8 cellular contexts compared by ENCODE assay signal in genomic region chr16:68022728-68023537, GRCh38. TPM values are rescaled to one million over a fixed set of nuclear protein-coding genes. Genes with fewer than 3 reads are reported as not detected.
DNase-seq lines count a peak whose midpoint lies in the region; TF ChIP-seq lines count a peak whose summit lies in the region.

Gene DDX28 (minus strand): TSS chr16:68023232. CDS start chr16:68023202, 30 bp downstream.
Gene DUS2 (plus strand): TSS chr16:68023284. CDS start chr16:68038024, 14,740 bp downstream.

- no peaks in the 10 kb centered on the region for H3K9me2 ChIP-seq in Loucy (replicated peaks; ENCODE audit: low read depth, low read length)

- H3K4me1 Mint-ChIP-seq in nephron = peaks cover 4% of the 10 kb centered on the region

- peak within 1 kb of the TSS; percentile 87 for H3K9ac ChIP-seq in Loucy (ENCODE audit: low read depth, low read length, poor library complexity, severe bottlenecking)

- no peaks in the 10 kb centered on the region for H3K9me3 ChIP-seq in Loucy (ENCODE audit: insufficient read depth, low read depth, low read length)

- no peak for TF ChIP-seq CTCF in Loucy (conservative IDR thresholded peaks at IDR 0.05; ENCODE audit: low read length)
- TF ChIP-seq CTCF in fibroblast of the aortic adventitia (IDR thresholded peaks at IDR 0.05; ENCODE audit: insufficient read depth, low read length) = no peak
- no peak for TF ChIP-seq CTCF in nephron (IDR thresholded peaks at IDR 0.05; ENCODE audit: unreplicated experiment in 3 of 3)

- H3K27ac Mint-ChIP-seq in nephron = peak within 1 kb of the TSS; percentile 89 to 97 (median 92)

- H3K36me3 Mint-ChIP-seq in nephron (ENCODE audit: low read depth) = peaks cover 19% of the 10 kb centered on the region

- H3K27me3 Mint-ChIP-seq in nephron (ENCODE audit: low read depth) = no peaks in the 10 kb centered on the region

- H3K4me3 ChIP-seq in Loucy (ENCODE audit: low read length, poor library complexity, severe bottlenecking) (peak within 1 kb of the TSS; percentile 95), fibroblast of the aortic adventitia (ENCODE audit: low read depth, low read length) (peak within 1 kb of the TSS; percentile 98)

- H3K9me3 Mint-ChIP-seq in nephron = no peaks in the 10 kb centered on the region

- no peaks in the 10 kb centered on the region for H3F3A ChIP-seq in Loucy (ENCODE audit: low read depth)

- H3K4me1 ChIP-seq in Loucy (ENCODE audit: insufficient read depth, low read length, poor library complexity, severe bottlenecking) = peaks cover 26% of the 10 kb centered on the region

- peak within 1 kb of the TSS; percentile 100 for H3K4me3 Mint-ChIP-seq in nephron

- H2AFZ ChIP-seq in Loucy (ENCODE audit: low read length) = peak within 1 kb of the TSS; percentile 85

- H3K27me3 ChIP-seq in Loucy (ENCODE audit: insufficient read depth, low read length, poor library complexity, severe bottlenecking) = peaks cover 4% of the 10 kb centered on the region

- H3K36me3 ChIP-seq in Loucy (ENCODE audit: insufficient read depth, low read length) = no peaks in the 10 kb centered on the region

- H3K79me2 ChIP-seq in Loucy (ENCODE audit: insufficient read depth, low read length) = peaks cover 39% of the 10 kb centered on the region

- H3K4me2 ChIP-seq in Loucy (ENCODE audit: low read depth, low read length, poor library complexity, severe bottlenecking) = peak within 1 kb of the TSS; percentile 92

- H4K20me1 ChIP-seq in Loucy (ENCODE audit: insufficient read depth, low read length, poor library complexity, severe bottlenecking) = peaks cover 4% of the 10 kb centered on the region

- peak; percentile 87 for DNase-seq in EH (ENCODE audit: low read depth)
- DNase-seq in GOT3 (lab: John Stamatoyannopoulos, UW) = peak; percentile 64
- DNase-seq in SHP77 treated with DMSO at 0.1 percent for 48 hours (lab: John Stamatoyannopoulos, UW) = peak; percentile 19
- peak; percentile 89 for DNase-seq in activated effector memory CD4-positive, alpha-beta T cell treated with Interleukin-2 at 50 U/mL for 16 hours
- DNase-seq in fibroblast of the aortic adventitia (ENCODE audit: low read depth) = peak; percentile 91
- DNase-seq in stimulated activated naive CD4-positive, alpha-beta T cell treated with Interleukin-2 at 50 U/mL for 16 hours (lab: John Stamatoyannopoulos, UW) = peak; percentile 87

RNA-seq across cellular contexts. Expression of gene DDX28, which starts in this region (rescaled TPM):
- 5.6 and 9.9 TPM in 2 replicates for total RNA-seq in fibroblast of the aortic adventitia (ENCODE audit: low replicate concordance)

RNA-seq across cellular contexts. Expression of gene DUS2, which starts in this region (rescaled TPM):
- 12.9 and 14.6 TPM in 2 replicates for total RNA-seq in fibroblast of the aortic adventitia (ENCODE audit: low replicate concordance)

Comparison
In these comparisons a context has a peak if more than half of its experiments do, and no peak if none do; other contexts are left out.
1. Peak in every context shown above with its lines: DNase-seq and H3K4me3 ChIP-seq.
2. DNase-seq: peak in every context shown above with its lines; median percentile 91 in fibroblast of the aortic adventitia; 89 in activated effector memory CD4-positive, alpha-beta T cell treated with Interleukin-2 at 50 U/mL for 16 hours; 87 in EH; 87 in stimulated activated naive CD4-positive, alpha-beta T cell treated with Interleukin-2 at 50 U/mL for 16 hours; 64 in GOT3; 19 in SHP77 treated with DMSO at 0.1 percent for 48 hours.